In the genomic region with DNA sequence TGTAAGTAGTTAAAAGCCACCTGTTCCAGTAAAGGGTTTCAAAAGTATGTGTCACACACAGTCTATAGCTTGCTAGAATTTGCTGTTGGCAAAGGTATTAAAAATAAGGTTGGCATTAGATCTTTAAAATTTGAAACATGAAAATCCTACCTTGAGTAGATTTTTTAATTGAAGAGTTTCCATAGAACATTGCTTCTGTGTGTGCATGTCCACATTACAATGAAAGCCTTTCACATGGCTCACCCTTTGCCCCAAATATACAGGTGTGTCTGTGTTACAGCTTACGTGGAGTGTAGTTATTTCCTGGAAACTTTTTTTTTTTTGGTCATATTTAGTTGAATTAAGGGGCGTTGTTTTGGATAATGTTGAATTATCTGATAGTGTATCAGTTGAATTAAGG, we compare ENCODE assay signal across 10 cellular contexts. TPM values are rescaled to one million over a fixed set of nuclear protein-coding genes. Genes with fewer than 3 reads are reported as not detected.
A peak's percentile ranks its signal among the peaks of the same experiment; 100 is the strongest.
DNase-seq lines count a peak whose midpoint lies in the region; ATAC-seq and TF ChIP-seq lines count a peak whose summit lies in the region.
"Had no signal": no experiment of that assay in that cellular context is flagged by ENCODE, and none has a peak within 500 bp of the region (broad histone marks: within the 10 kb centered on the region; RNA-seq: fewer than 3 reads in every experiment).

No MANE protein-coding gene starts in this region.

- no peak for ATAC-seq in CD8-positive, alpha-beta T cell
- ATAC-seq in GM19351 (IDR thresholded peaks at IDR 0.05; ENCODE audit: unreplicated experiment), result no peak

- H3K4me3 ChIP-seq in CD8-positive, alpha-beta T cell (ENCODE audit: low read depth, low read length), result no peak overlapping the region
- no peak overlapping the region; the same call in 1 of the 2 replicates for H3K4me3 ChIP-seq in MM.1S (ENCODE audit: low read length)
- H3K4me3 ChIP-seq in endodermal cell (ENCODE audit: low read length), result peak overlapping the region; percentile 93
- H3K4me3 ChIP-seq in neural cell (ENCODE audit: low read length), result peak overlapping the region; percentile 96

- H3K9me3 ChIP-seq in CD8-positive, alpha-beta T cell (ENCODE audit: low read length), result no peaks in the 10 kb centered on the region
- no peaks in the 10 kb centered on the region for H3K9me3 ChIP-seq in MM.1S (replicated peaks; ENCODE audit: insufficient read depth, low read length)
- H3K9me3 ChIP-seq in endodermal cell (ENCODE audit: control insufficient read depth, low read length), result peaks cover 7% of the 10 kb centered on the region
- H3K9me3 ChIP-seq in neural cell (ENCODE audit: low read length), result no peaks in the 10 kb centered on the region

- no peaks in the 10 kb centered on the region for H3K36me3 ChIP-seq in CD8-positive, alpha-beta T cell (ENCODE audit: insufficient read depth, low read length)
- no peaks in the 10 kb centered on the region for H3K36me3 ChIP-seq in MM.1S (replicated peaks; ENCODE audit: insufficient read depth, low read length)
- H3K36me3 ChIP-seq in endodermal cell (ENCODE audit: control insufficient read depth, insufficient read depth, low read length), result peaks cover 13% of the 10 kb centered on the region
- H3K36me3 ChIP-seq in neural cell (ENCODE audit: insufficient read depth, low read length), result no peaks in the 10 kb centered on the region
- H3K36me3 ChIP-seq: WERI-Rb-1 had no signal

- H3K4me1 ChIP-seq in CD8-positive, alpha-beta T cell (ENCODE audit: insufficient read depth, low read length), result peaks cover 11% of the 10 kb centered on the region
- H3K4me1 ChIP-seq in MM.1S (ENCODE audit: low read length), result peaks cover 16% of the 10 kb centered on the region
- H3K4me1 ChIP-seq in endodermal cell (ENCODE audit: control insufficient read depth, insufficient read depth, low read length), result no peaks in the 10 kb centered on the region

- H3K9me2 ChIP-seq in MM.1S (replicated peaks; ENCODE audit: insufficient read depth, low read length) (no peaks in the 10 kb centered on the region), neural cell (ENCODE audit: insufficient read depth, low read length) (no peaks in the 10 kb centered on the region)

- intact Hi-C loops in CD8-positive, alpha-beta T cell (cut with DNase I, micrococcal nuclease), result loop anchor here in 1 of 2 experiments (5.0 to 10.0 kb wide), 3 partner anchors 305 to 1753 kb away; a partner anchor contains a TSS
- intact Hi-C loops in CD14-positive monocyte (cut with micrococcal nuclease), result loop anchor here in 1 of 2 donors (5.0 kb wide), 1 partner anchor 80 kb away; a partner anchor contains a TSS

- no peak for TF ChIP-seq EP300 in neural cell (conservative IDR thresholded peaks at IDR 0.05; ENCODE audit: poor library complexity, severe bottlenecking)

- WGBS in endodermal cell (ENCODE audit: insufficient coverage in 1 of 2, insufficient read length in 1 of 2), 2 experiments, result 93% methylated on average over 2 of the region's 2 CpGs; no CpG with 5 or more reads in 1 of the 2 experiments

- CTCF ChIA-PET in CD8-positive, alpha-beta T cell (lab: Charles Lee), result no interaction called here

- DNase-seq in CD8-positive, alpha-beta T cell, result no peak
- DNase-seq in MM.1S (no peak), endodermal cell (no peak), NCI-H128 (lab: John Stamatoyannopoulos, UW; ENCODE audit: unreplicated experiment) (no peak), CD14-positive monocyte (ENCODE audit: low spot score) (no peak), NCI-H345 treated with DMSO at 0.1 percent for 48 hours (lab: John Stamatoyannopoulos, UW; ENCODE audit: unreplicated experiment) (no peak)
- DNase-seq: central memory CD4-positive, alpha-beta T cell; WERI-Rb-1 had no signal

- peaks cover 5% of the 10 kb centered on the region for H3K36me3 Mint-ChIP-seq in CD8-positive, alpha-beta T cell
- peaks cover 5% of the 10 kb centered on the region for H3K36me3 Mint-ChIP-seq in endodermal cell (ENCODE audit: low read depth)
- no peaks in the 10 kb centered on the region for H3K36me3 Mint-ChIP-seq in CD14-positive monocyte

- H3K4me3 Mint-ChIP-seq in CD8-positive, alpha-beta T cell, result peak overlapping the region; percentile 95
- H3K4me3 Mint-ChIP-seq in endodermal cell (peak overlapping the region; percentile 80), CD14-positive monocyte (no peak overlapping the region)

- H3K9ac ChIP-seq in MM.1S (ENCODE audit: low read length) (no peak overlapping the region), endodermal cell (ENCODE audit: extremely low read depth, low read length, poor library complexity, severe bottlenecking) (no peak overlapping the region), neural cell (ENCODE audit: low read length) (no peak overlapping the region)

- no peak for TF ChIP-seq RAD21 in neural cell (conservative IDR thresholded peaks at IDR 0.05)

- peaks cover 23% of the 10 kb centered on the region for H3K4me1 Mint-ChIP-seq in CD8-positive, alpha-beta T cell (ENCODE audit: low read depth)
- peaks cover 28% of the 10 kb centered on the region for H3K4me1 Mint-ChIP-seq in endodermal cell
- peaks cover 21% of the 10 kb centered on the region for H3K4me1 Mint-ChIP-seq in CD14-positive monocyte

- H3K9me3 Mint-ChIP-seq in CD8-positive, alpha-beta T cell, result no peaks in the 10 kb centered on the region
- H3K9me3 Mint-ChIP-seq in endodermal cell (no peaks in the 10 kb centered on the region), CD14-positive monocyte (no peaks in the 10 kb centered on the region)

- peaks cover 63% of the 10 kb centered on the region for H3K79me2 ChIP-seq in MM.1S (ENCODE audit: low read length)
- H3K79me2 ChIP-seq in neural cell (replicated peaks; ENCODE audit: insufficient read depth, low read length), result peaks cover 32% of the 10 kb centered on the region

- H3K4me2 ChIP-seq in MM.1S (ENCODE audit: low read depth, low read length), result peak overlapping the region; percentile 95
- H3K4me2 ChIP-seq in neural cell (ENCODE audit: low read length), result peak overlapping the region; percentile 98

- no peak overlapping the region for H2AFZ ChIP-seq in MM.1S (ENCODE audit: low read length)
- H2AFZ ChIP-seq in neural cell (ENCODE audit: low read depth, low read length), result no peak overlapping the region

- H3F3A ChIP-seq in MM.1S (ENCODE audit: insufficient read depth, low read length), result peaks cover 11% of the 10 kb centered on the region; the same call in 1 of the 2 replicates
- no peaks in the 10 kb centered on the region for H3F3A ChIP-seq in neural cell (ENCODE audit: insufficient read depth, low read length, poor library complexity, severe bottlenecking)

- H3K27ac ChIP-seq in CD8-positive, alpha-beta T cell (ENCODE audit: low read depth, low read length), result no peak overlapping the region
- H3K27ac ChIP-seq in MM.1S (ENCODE audit: low read length), result no peak overlapping the region
- no peak overlapping the region for H3K27ac ChIP-seq in endodermal cell (ENCODE audit: low read depth, low read length)
- no peak overlapping the region for H3K27ac ChIP-seq in neural cell (ENCODE audit: low read length)
- H3K27ac ChIP-seq: WERI-Rb-1 had no signal

- no peaks in the 10 kb centered on the region for H3K27me3 ChIP-seq in CD8-positive, alpha-beta T cell (ENCODE audit: insufficient read depth, low read length)
- H3K27me3 ChIP-seq in MM.1S (replicated peaks; ENCODE audit: insufficient read depth, low read length) (no peaks in the 10 kb centered on the region), endodermal cell (ENCODE audit: control insufficient read depth, insufficient read depth, low read length, poor library complexity, severe bottlenecking) (peaks cover 11% of the 10 kb centered on the region), neural cell (ENCODE audit: insufficient read depth, low read depth, low read length) (no peaks in the 10 kb centered on the region)

- no peak for TF ChIP-seq CTCF in CD8-positive, alpha-beta T cell (IDR thresholded peaks at IDR 0.05)
- TF ChIP-seq CTCF in MM.1S (IDR thresholded peaks at IDR 0.05; ENCODE audit: low read length) (no peak), endodermal cell (conservative IDR thresholded peaks at IDR 0.05) (no peak), neural cell (IDR thresholded peaks at IDR 0.05; ENCODE audit: poor library complexity, severe bottlenecking) (no peak), CD14-positive monocyte (IDR thresholded peaks at IDR 0.05) (no peak)

- POLR2A ChIA-PET in CD8-positive, alpha-beta T cell (lab: Charles Lee), result interaction anchor here (0.7 to 2.2 kb wide), 2 partner anchors 13 to 15 kb away, joined by 3 to 5 read pairs; no protein-coding TSS in a partner anchor

- no peak overlapping the region for H3K27ac Mint-ChIP-seq in CD8-positive, alpha-beta T cell
- H3K27ac Mint-ChIP-seq in endodermal cell (no peak overlapping the region), CD14-positive monocyte (no peak overlapping the region)

- H4K20me1 ChIP-seq in MM.1S (ENCODE audit: insufficient read depth, low read length) (no peaks in the 10 kb centered on the region), neural cell (ENCODE audit: insufficient read depth) (peaks cover 6% of the 10 kb centered on the region)

- peaks cover 7% of the 10 kb centered on the region for H3K27me3 Mint-ChIP-seq in CD8-positive, alpha-beta T cell (ENCODE audit: low read depth)
- H3K27me3 Mint-ChIP-seq in endodermal cell (ENCODE audit: insufficient read depth), result peaks cover 23% of the 10 kb centered on the region
- peaks cover 9 to 11% (median 10%) of the 10 kb centered on the region in 3 donors for H3K27me3 Mint-ChIP-seq in CD14-positive monocyte (ENCODE audit: low read depth in 3 of 3)

TF ChIP-seq in neural cell, 6 proteins besides CTCF, POLR2A, EP300 and RAD21 (continues in another document):
- TF ChIP-seq SMC3 (conservative IDR thresholded peaks at IDR 0.05; ENCODE audit: poor library complexity), result no peak
- no peak for TF ChIP-seq MXI1 (conservative IDR thresholded peaks at IDR 0.05; ENCODE audit: poor library complexity, severe bottlenecking)

RNA-seq across cellular contexts. Expression of a gene that starts 2.2 kb away (rescaled TPM):
- 1 to 10 TPM in 1 of 2 experiments, under 1 TPM in 1; 0.75 to 1.1 TPM for total RNA-seq in CD8-positive, alpha-beta T cell
- 10 to 100 TPM; 20.9 to 21.5 TPM for total RNA-seq in endodermal cell
- polyA plus RNA-seq in endodermal cell (2013, experiment 1 of 2), result 28.1 TPM
- polyA plus RNA-seq in endodermal cell (2013, experiment 2 of 2), result 23.6 TPM
- polyA plus RNA-seq in neural cell (18.3 and 19.1 TPM in 2 replicates), CD14-positive monocyte (under 1 TPM; 0.48 to 0.68 TPM)
- 16.3 and 18.6 TPM in 2 replicates for polyA minus RNA-seq in neural cell

Comparison
In these comparisons a context has a peak if more than half of its experiments do, and no peak if none do; other contexts are left out.
1. H3K4me3 ChIP-seq: peak in endodermal cell (single experiment) and neural cell (single experiment); none in CD8-positive, alpha-beta T cell (single experiment) and MM.1S (single experiment).
2. H3K4me3 Mint-ChIP-seq: peak in CD8-positive, alpha-beta T cell (single experiment) and endodermal cell (single experiment); none in CD14-positive monocyte (0 of 2).
3. RNA of a gene that starts 2.2 kb away (total RNA-seq): 20.9 to 21.5 TPM in endodermal cell; 0.75 to 1.1 TPM in CD8-positive, alpha-beta T cell; every median in the first group is over 10 times any median in the second.